In the genomic region with DNA sequence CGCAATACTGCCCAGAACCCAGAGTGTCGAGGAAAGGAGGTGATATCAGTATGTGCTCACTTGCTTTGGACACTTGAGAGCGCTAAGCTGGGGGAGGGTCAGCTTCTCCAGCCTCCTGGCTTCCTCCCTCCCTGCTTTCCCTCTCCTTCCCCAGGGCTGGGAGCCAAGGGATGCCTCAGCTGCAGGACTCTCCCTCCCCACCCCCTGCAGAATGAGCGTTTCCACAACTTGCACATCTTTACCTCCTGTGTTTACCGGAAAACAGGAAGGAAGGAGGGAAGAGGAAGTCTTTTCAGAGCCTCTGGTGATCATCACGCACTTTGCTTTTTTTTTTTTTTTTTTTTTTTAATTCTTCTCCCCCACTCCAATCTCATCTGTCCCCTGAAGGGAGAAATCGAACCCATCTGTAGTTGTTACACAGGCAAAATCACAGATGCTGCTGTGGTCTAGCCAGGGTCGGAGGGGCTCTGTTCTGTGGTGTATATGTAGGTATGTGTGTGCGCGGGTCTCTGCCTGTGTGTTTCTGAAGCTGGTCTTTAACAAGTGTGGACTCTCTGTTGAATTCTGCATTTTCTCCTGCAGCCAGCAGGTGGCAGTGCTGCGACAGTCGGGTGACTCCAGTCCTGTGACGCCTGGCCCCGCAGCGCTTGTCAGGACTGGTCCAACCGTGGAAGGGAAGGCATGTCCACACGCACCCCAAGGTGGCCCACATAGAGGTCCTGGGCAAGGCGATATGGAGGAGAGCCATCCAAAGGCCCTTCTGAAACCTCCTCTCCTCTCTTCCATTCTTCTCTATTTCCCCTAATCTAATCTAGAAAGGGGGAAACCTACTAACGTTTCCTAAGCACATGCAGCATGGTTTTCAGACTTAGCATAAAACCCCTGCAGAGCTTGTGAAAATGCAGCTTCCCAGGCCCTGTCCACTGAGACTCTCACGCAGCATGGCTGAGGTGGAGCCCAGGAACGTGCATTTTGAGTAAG, we compare ENCODE assay signal across 1 cellular context.
TF ChIP-seq lines count a peak whose summit lies in the region.

No MANE protein-coding gene starts in this region.

TF ChIP-seq in K562, 482 proteins besides CTCF, POLR2A, EP300 and RAD21 (continued from another document and continues in another):
- TF ChIP-seq ZNF512 (tag; IDR thresholded peaks at IDR 0.05) (no peak), XRCC5 (IDR thresholded peaks at IDR 0.05; ENCODE audit: low read depth, low read length) (0 out of 2 replicates have a peak, but pooled peaks have one; percentile 48), MTA2 (IDR thresholded peaks at IDR 0.05; ENCODE audit: low read depth) (no peak), KLF16 (IDR thresholded peaks at IDR 0.05) (peak; percentile 56; the same call in 1 of the 2 replicates), FOXP1 (CRISPR knock-in tag; IDR thresholded peaks at IDR 0.05) (0 out of 2 replicates have a peak, but pooled peaks have one; percentile 24), AFF1 (IDR thresholded peaks at IDR 0.05; ENCODE audit: low read depth in 1 of 2, partially characterized antibody in 2 of 2) (no peak), NCOA2 (IDR thresholded peaks at IDR 0.05; ENCODE audit: partially characterized antibody in 2 of 2) (no peak), ZMIZ1 (IDR thresholded peaks at IDR 0.05; ENCODE audit: low read depth in 2 of 2, low read length in 2 of 2) (peak; percentile 29; a peak in 1 of 4 replicates), BRD9 (IDR thresholded peaks at IDR 0.05; ENCODE audit: low read depth, partially characterized antibody) (no peak), TEAD4 (IDR thresholded peaks at IDR 0.05; ENCODE audit: low read length) (peak; percentile 17; the same call in 1 of the 2 replicates), TEAD4 (CRISPR knock-in tag; IDR thresholded peaks at IDR 0.05; ENCODE audit: borderline replicate concordance) (no peak), ZNF766 (CRISPR knock-in tag; conservative IDR thresholded peaks at IDR 0.05) (no peak), RB1 (IDR thresholded peaks at IDR 0.05; ENCODE audit: low read depth) (peak; percentile 79), SMC3 (conservative IDR thresholded peaks at IDR 0.05; ENCODE audit: insufficient read depth, low read depth, low read length) (peak; percentile 97), ZNF239 (CRISPR knock-in tag; IDR thresholded peaks at IDR 0.05) (0 out of 2 replicates have a peak, but pooled peaks have one; percentile 27), ELF1 (tag; IDR thresholded peaks at IDR 0.05) (no peak), COPS2 (conservative IDR thresholded peaks at IDR 0.05) (no peak), ZNF511 (CRISPR knock-in tag; IDR thresholded peaks at IDR 0.05) (0 out of 2 replicates have a peak, but pooled peaks have one; percentile 33), JUN (IDR thresholded peaks at IDR 0.05; ENCODE audit: borderline replicate concordance, low read depth, low read length) (0 out of 2 replicates have a peak, but pooled peaks have one; percentile 19), JUN (CRISPR knock-in tag; IDR thresholded peaks at IDR 0.05; ENCODE audit: borderline replicate concordance) (no peak), ARID2 (IDR thresholded peaks at IDR 0.05) (peak; percentile 50; the same call in 1 of the 2 replicates), NCOA6 (IDR thresholded peaks at IDR 0.05) (no peak), CTBP1 (IDR thresholded peaks at IDR 0.05; ENCODE audit: borderline replicate concordance) (peak; percentile 27; the same call in 1 of the 2 replicates), ZFP36 (IDR thresholded peaks at IDR 0.05; ENCODE audit: low read depth, low read length, partially characterized antibody) (peak; percentile 31), CXXC5 (CRISPR knock-in tag; IDR thresholded peaks at IDR 0.05) (peak; percentile 47; the same call in 1 of the 2 replicates), ZNF347 (CRISPR knock-in tag; IDR thresholded peaks at IDR 0.05; ENCODE audit: low read depth) (no peak), SOX6 (IDR thresholded peaks at IDR 0.05) (0 out of 2 replicates have a peak, but pooled peaks have one; percentile 11), MITF (IDR thresholded peaks at IDR 0.05) (peak; percentile 81; the same call in 1 of the 2 replicates), TBP (optimal IDR thresholded peaks at IDR 0.05; ENCODE audit: low read depth, low read length) (peak; percentile 13), ZNF354B (CRISPR knock-in tag; IDR thresholded peaks at IDR 0.05) (no peak)
- TF ChIP-seq, protein P1, sequence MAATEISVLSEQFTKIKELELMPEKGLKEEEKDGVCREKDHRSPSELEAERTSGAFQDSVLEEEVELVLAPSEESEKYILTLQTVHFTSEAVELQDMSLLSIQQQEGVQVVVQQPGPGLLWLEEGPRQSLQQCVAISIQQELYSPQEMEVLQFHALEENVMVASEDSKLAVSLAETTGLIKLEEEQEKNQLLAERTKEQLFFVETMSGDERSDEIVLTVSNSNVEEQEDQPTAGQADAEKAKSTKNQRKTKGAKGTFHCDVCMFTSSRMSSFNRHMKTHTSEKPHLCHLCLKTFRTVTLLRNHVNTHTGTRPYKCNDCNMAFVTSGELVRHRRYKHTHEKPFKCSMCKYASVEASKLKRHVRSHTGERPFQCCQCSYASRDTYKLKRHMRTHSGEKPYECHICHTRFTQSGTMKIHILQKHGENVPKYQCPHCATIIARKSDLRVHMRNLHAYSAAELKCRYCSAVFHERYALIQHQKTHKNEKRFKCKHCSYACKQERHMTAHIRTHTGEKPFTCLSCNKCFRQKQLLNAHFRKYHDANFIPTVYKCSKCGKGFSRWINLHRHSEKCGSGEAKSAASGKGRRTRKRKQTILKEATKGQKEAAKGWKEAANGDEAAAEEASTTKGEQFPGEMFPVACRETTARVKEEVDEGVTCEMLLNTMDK (IDR thresholded peaks at IDR 0.05; ENCODE audit: borderline replicate concordance, insufficient read depth, low read depth, low read length, poor library complexity, severe bottlenecking), result peak; percentile 19
- TF ChIP-seq, protein P2, sequence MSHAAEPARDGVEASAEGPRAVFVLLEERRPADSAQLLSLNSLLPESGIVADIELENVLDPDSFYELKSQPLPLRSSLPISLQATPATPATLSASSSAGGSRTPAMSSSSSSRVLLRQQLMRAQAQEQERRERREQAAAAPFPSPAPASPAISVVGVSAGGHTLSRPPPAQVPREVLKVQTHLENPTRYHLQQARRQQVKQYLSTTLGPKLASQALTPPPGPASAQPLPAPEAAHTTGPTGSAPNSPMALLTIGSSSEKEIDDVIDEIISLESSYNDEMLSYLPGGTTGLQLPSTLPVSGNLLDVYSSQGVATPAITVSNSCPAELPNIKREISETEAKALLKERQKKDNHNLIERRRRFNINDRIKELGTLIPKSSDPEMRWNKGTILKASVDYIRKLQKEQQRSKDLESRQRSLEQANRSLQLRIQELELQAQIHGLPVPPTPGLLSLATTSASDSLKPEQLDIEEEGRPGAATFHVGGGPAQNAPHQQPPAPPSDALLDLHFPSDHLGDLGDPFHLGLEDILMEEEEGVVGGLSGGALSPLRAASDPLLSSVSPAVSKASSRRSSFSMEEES (CRISPR knock-in tag; IDR thresholded peaks at IDR 0.05), result no peak
- TF ChIP-seq, protein P3, sequence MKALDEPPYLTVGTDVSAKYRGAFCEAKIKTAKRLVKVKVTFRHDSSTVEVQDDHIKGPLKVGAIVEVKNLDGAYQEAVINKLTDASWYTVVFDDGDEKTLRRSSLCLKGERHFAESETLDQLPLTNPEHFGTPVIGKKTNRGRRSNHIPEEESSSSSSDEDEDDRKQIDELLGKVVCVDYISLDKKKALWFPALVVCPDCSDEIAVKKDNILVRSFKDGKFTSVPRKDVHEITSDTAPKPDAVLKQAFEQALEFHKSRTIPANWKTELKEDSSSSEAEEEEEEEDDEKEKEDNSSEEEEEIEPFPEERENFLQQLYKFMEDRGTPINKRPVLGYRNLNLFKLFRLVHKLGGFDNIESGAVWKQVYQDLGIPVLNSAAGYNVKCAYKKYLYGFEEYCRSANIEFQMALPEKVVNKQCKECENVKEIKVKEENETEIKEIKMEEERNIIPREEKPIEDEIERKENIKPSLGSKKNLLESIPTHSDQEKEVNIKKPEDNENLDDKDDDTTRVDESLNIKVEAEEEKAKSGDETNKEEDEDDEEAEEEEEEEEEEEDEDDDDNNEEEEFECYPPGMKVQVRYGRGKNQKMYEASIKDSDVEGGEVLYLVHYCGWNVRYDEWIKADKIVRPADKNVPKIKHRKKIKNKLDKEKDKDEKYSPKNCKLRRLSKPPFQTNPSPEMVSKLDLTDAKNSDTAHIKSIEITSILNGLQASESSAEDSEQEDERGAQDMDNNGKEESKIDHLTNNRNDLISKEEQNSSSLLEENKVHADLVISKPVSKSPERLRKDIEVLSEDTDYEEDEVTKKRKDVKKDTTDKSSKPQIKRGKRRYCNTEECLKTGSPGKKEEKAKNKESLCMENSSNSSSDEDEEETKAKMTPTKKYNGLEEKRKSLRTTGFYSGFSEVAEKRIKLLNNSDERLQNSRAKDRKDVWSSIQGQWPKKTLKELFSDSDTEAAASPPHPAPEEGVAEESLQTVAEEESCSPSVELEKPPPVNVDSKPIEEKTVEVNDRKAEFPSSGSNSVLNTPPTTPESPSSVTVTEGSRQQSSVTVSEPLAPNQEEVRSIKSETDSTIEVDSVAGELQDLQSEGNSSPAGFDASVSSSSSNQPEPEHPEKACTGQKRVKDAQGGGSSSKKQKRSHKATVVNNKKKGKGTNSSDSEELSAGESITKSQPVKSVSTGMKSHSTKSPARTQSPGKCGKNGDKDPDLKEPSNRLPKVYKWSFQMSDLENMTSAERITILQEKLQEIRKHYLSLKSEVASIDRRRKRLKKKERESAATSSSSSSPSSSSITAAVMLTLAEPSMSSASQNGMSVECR (CRISPR knock-in tag; IDR thresholded peaks at IDR 0.05), result 0 out of 2 replicates have a peak, but pooled peaks have one; percentile 28
